10 cellular contexts compared by ENCODE assay signal in genomic region chrX:104913348-104913747, GRCh38.
DNase-seq lines count a peak whose midpoint lies in the region; TF ChIP-seq lines count a peak whose summit lies in the region.
"Had no signal": no experiment of that assay in that cellular context is flagged by ENCODE, and none has a peak within 500 bp of the region (broad histone marks: within the 10 kb centered on the region; RNA-seq: fewer than 3 reads in every experiment).

No MANE protein-coding gene starts in this region.

- no peaks in the 10 kb centered on the region for H3K36me3 Mint-ChIP-seq in HFFc6 (ENCODE audit: low read depth)

- peak; percentile 49 for TF ChIP-seq CTCF in HFFc6 (IDR thresholded peaks at IDR 0.05)

- peak; percentile 6 for DNase-seq in ACHN
- peak; percentile 4 for DNase-seq in HFFc6
- DNase-seq in SKM-1 treated with dmso at 0.1 percent for 144 hours (lab: John Stamatoyannopoulos, UW; ENCODE audit: unreplicated experiment): peak; percentile 7
- DNase-seq in iris pigment epithelial cell (ENCODE audit: low read depth): peak; percentile 19
- DNase-seq in AML-193 (lab: John Stamatoyannopoulos, UW): no peak
- no peak for DNase-seq in posterior cingulate gyrus
- no peak for DNase-seq in head of caudate nucleus
- DNase-seq in NK-92 (lab: John Stamatoyannopoulos, UW; ENCODE audit: unreplicated experiment): no peak
- DNase-seq: esophagus squamous epithelium, NCI-H1930 had no signal

- no peak overlapping the region for H3K27ac Mint-ChIP-seq in HFFc6

- H3K4me1 Mint-ChIP-seq in HFFc6 (ENCODE audit: low read depth): no peaks in the 10 kb centered on the region

- in situ Hi-C loops in ACHN (cut with HindIII; ENCODE audit: low pct_ligation_motif_present, low pct_unique_long_range_greater_than_20kb, low sequenced_read_pairs): no loop called here

- H3K4me3 Mint-ChIP-seq in HFFc6: no peak overlapping the region

- H3K27me3 Mint-ChIP-seq in HFFc6 (ENCODE audit: insufficient read depth): peaks cover 2% of the 10 kb centered on the region; the same call in 1 of the 2 replicates

- H3K9me3 Mint-ChIP-seq in HFFc6: no peaks in the 10 kb centered on the region

- intact Hi-C loops in posterior cingulate gyrus (cut with DNase I) (no loop called here), head of caudate nucleus (cut with DNase I) (no loop called here)

Comparison
In these comparisons a context has a peak if more than half of its experiments do, and no peak if none do; other contexts are left out.
1. DNase-seq: peak in ACHN (single experiment), HFFc6 (single experiment), SKM-1 treated with dmso at 0.1 percent for 144 hours (single experiment) and iris pigment epithelial cell (single experiment); none in AML-193 (0 of 2), posterior cingulate gyrus (0 of 10), head of caudate nucleus (0 of 42) and NK-92 (single experiment).